Comparison of ENCODE assay signal across 9 cellular contexts in genomic region chr19:17370026-17370587, GRCh38. TPM values are rescaled to one million over a fixed set of nuclear protein-coding genes. Genes with fewer than 3 reads are reported as not detected.
DNase-seq lines count a peak whose midpoint lies in the region; ATAC-seq, FAIRE-seq and TF ChIP-seq lines count a peak whose summit lies in the region.
"Had no signal": no experiment of that assay in that cellular context is flagged by ENCODE, and none has a peak within 500 bp of the region (broad histone marks: within the 10 kb centered on the region; RNA-seq: fewer than 3 reads in every experiment).

No MANE protein-coding gene starts in this region.

- intact Hi-C loops in lower lobe of right lung (cut with DNase I) = no loop called here

- FAIRE-seq in RCC 7860 (lab: Jason Lieb, UNC) = no peak

- peaks cover 5% of the 10 kb centered on the region for H3K4me1 ChIP-seq in lower lobe of right lung

- H3K27me3 ChIP-seq in lower lobe of right lung (ENCODE audit: low read depth) = no peaks in the 10 kb centered on the region

- H3K36me3 ChIP-seq in lower lobe of right lung = no peaks in the 10 kb centered on the region

- no peak overlapping the region for H3K27ac ChIP-seq in lower lobe of right lung

- no peaks in the 10 kb centered on the region for H3K9me3 ChIP-seq in lower lobe of right lung

- peak; percentile 81 for DNase-seq in GM12865 (ENCODE audit: low read depth)
- DNase-seq in NOMO-1 treated with dmso at 0.1 percent for 144 hours (lab: John Stamatoyannopoulos, UW; ENCODE audit: unreplicated experiment) = peak; percentile 72
- DNase-seq in lower lobe of right lung = no peak
- no peak for DNase-seq in NCI-H2196 (lab: John Stamatoyannopoulos, UW; ENCODE audit: unreplicated experiment)
- no peak for DNase-seq in RCC 7860 (ENCODE audit: low spot score)
- DNase-seq in 8988T = no peak
- no peak for DNase-seq in stimulated activated CD4-positive, alpha-beta T cell treated with anti-CD3 and anti-CD28 coated beads, Interleukin-1b, Interleukin-23, amount 100 ng/mL, for 48 hours

- TF ChIP-seq CTCF in GM12865 (IDR thresholded peaks at IDR 0.05; ENCODE audit: insufficient read depth, low read depth, low read length, missing control alignments) (no peak), lower lobe of right lung (IDR thresholded peaks at IDR 0.05) (no peak)

- ATAC-seq in GM21786 (IDR thresholded peaks at IDR 0.05; ENCODE audit: unreplicated experiment) = peak; percentile 70
- ATAC-seq in lower lobe of right lung = peak; percentile 59 to 76

- H3K4me3 ChIP-seq in GM12865 (ENCODE audit: low read depth, low read length) (no peak overlapping the region), lower lobe of right lung (no peak overlapping the region)
- H3K4me3 ChIP-seq: lung had no signal

RNA-seq across cellular contexts. Expression of gene PLVAP, which starts 7.0 kb away (rescaled TPM):
- 25.9 TPM for total RNA-seq in lower lobe of right lung

RNA-seq across cellular contexts. Expression of gene CCDC194, which starts 23.9 kb away (rescaled TPM):
- total RNA-seq in lower lobe of right lung = 1.5 TPM

RNA-seq across cellular contexts. Expression of gene GTPBP3, which starts 32.8 kb away (rescaled TPM):
- total RNA-seq in lower lobe of right lung = 21.0 TPM

RNA-seq across cellular contexts. Expression of gene BST2, which starts 35.3 kb away (rescaled TPM):
- total RNA-seq in lower lobe of right lung = 165 TPM

RNA-seq across cellular contexts. Expression of gene ANO8, which starts 35.5 kb away (rescaled TPM):
- total RNA-seq in lower lobe of right lung = 16.6 TPM

Comparison
In these comparisons a context has a peak if more than half of its experiments do, and no peak if none do; other contexts are left out.
1. DNase-seq: peak in GM12865 (single experiment) and NOMO-1 treated with dmso at 0.1 percent for 144 hours (single experiment); none in lower lobe of right lung (single experiment), NCI-H2196 (single experiment), RCC 7860 (single experiment), 8988T (single experiment) and stimulated activated CD4-positive, alpha-beta T cell treated with anti-CD3 and anti-CD28 coated beads, Interleukin-1b, Interleukin-23, amount 100 ng/mL, for 48 hours (single experiment).